ENCODE assay signal across 20 cellular contexts in the genomic region with DNA sequence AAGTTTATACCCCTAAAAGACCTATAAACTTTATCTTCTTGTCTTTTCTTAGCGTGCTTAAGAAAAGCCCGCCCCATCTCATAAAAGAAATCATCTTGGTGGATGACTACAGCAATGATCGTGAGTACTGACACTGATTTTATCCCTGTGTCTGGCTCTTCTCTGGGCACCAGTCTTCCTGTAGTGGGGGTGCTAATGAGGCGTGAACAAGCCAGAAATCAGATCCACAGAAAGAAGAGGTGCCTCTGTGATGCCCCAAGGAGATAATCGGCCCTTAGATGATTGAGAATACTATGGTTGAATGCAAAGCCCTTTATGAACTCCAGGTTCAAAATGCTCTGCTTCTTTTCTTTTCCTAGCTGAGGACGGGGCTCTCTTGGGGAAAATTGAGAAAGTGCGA.
"Had no signal": no experiment of that assay in that cellular context is flagged by ENCODE, and none has a peak within 500 bp of the region (broad histone marks: within the 10 kb centered on the region; RNA-seq: fewer than 3 reads in every experiment).

No MANE protein-coding gene starts in this region.

- H3K9ac ChIP-seq: neural progenitor cell had no signal

- DNase-seq: effector CD4-positive, alpha-beta T cell; heart right ventricle; hypothalamus; kidney glomerular epithelial cell; mucosa of descending colon; naive thymus-derived CD8-positive, alpha-beta T cell; occipital lobe; posterior cingulate gyrus; spleen; stimulated activated CD4-positive, alpha-beta T cell treated with anti-CD3 and anti-CD28 coated beads, Interleukin-15, amount 100 ng/mL, for 24 hours; stimulated activated CD4-positive, alpha-beta T cell treated with anti-CD3 and anti-CD28 coated beads, Interleukin-1b, Interleukin-23, amount 100 ng/mL, for 48 hours; stimulated activated CD4-positive, alpha-beta T cell treated with anti-CD3 and anti-CD28 coated beads, Interleukin-4, amount 100 ng/mL, for 24 hours; stimulated activated naive CD4-positive, alpha-beta T cell; stomach; substantia nigra; tibial artery; upper lobe of left lung; uterus had no signal

- H3K9me3 ChIP-seq: mucosa of descending colon, stomach, tibial artery, upper lobe of left lung, uterus had no signal

- H3K27ac ChIP-seq: heart right ventricle, neural progenitor cell, spleen, stomach, upper lobe of left lung, uterus had no signal

- ATAC-seq: naive thymus-derived CD8-positive, alpha-beta T cell; sciatic nerve had no signal

- H3K27ac Mint-ChIP-seq: naive thymus-derived CD8-positive, alpha-beta T cell; neural progenitor cell had no signal

- H3K27me3 Mint-ChIP-seq: naive thymus-derived CD8-positive, alpha-beta T cell had no signal

- H3K27me3 ChIP-seq: heart right ventricle, neural progenitor cell, spleen, stomach, tibial artery, upper lobe of left lung, uterus had no signal

- H3K36me3 ChIP-seq: neural progenitor cell, uterus had no signal

- H3K4me3 ChIP-seq: heart right ventricle, mucosa of descending colon, neural progenitor cell, spleen, stomach, tibial artery, upper lobe of left lung, uterus had no signal

- H3K4me1 ChIP-seq: neural progenitor cell, uterus had no signal

- H3K4me3 Mint-ChIP-seq: naive thymus-derived CD8-positive, alpha-beta T cell; neural progenitor cell had no signal
